9 cellular contexts compared by ENCODE assay signal in the genomic region with DNA sequence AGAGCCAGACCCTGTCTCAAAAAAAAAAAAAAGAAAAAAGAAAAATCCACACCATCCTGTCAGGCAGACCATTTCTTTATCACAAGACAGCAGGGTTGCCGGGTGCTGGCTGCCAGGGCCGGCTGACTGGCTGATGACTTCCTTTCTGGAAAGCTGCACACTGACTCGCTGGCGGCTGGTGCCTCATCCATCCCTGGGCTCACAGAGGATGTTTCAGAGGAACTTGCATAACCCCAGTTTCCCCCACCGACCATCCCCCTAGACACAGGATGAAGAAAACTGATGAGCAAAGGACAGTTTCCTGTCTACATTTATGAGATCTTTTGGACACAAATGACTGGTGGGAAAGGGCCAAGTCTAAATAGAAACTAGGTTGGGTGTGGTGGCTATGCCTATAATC. TPM values are rescaled to one million over a fixed set of nuclear protein-coding genes. Genes with fewer than 3 reads are reported as not detected.
A peak's percentile ranks its signal among the peaks of the same experiment; 100 is the strongest.
DNase-seq lines count a peak whose midpoint lies in the region; ATAC-seq and TF ChIP-seq lines count a peak whose summit lies in the region.
"Had no signal": no experiment of that assay in that cellular context is flagged by ENCODE, and none has a peak within 500 bp of the region (broad histone marks: within the 10 kb centered on the region; RNA-seq: fewer than 3 reads in every experiment).

No MANE protein-coding gene starts in this region.

- 22 to 23% methylated on average over 5 of the region's 5 CpGs for WGBS in upper lobe of left lung, 2 donors

- TF ChIP-seq EP300 in upper lobe of left lung (IDR thresholded peaks at IDR 0.05) = no peak

- H3K27ac Mint-ChIP-seq in activated naive CD4-positive, alpha-beta T cell treated with anti-CD3 and anti-CD28 coated beads, Interleukin-2, amount 50 U/mL, for 72 hours = no peak overlapping the region

- peak; percentile 78 to 92 for ATAC-seq in activated naive CD4-positive, alpha-beta T cell treated with anti-CD3 and anti-CD28 coated beads, Interleukin-2, amount 50 U/mL, for 72 hours
- ATAC-seq in upper lobe of left lung (ENCODE audit: low FRiP score in 2 of 2) (peak; percentile 70 to 85), HG03175 (IDR thresholded peaks at IDR 0.05; ENCODE audit: unreplicated experiment) (no peak)

- H3K36me3 ChIP-seq in upper lobe of left lung = no peaks in the 10 kb centered on the region

- peaks cover 0 to 6% of the 10 kb centered on the region in 2 donors for H3K36me3 Mint-ChIP-seq in activated naive CD4-positive, alpha-beta T cell treated with anti-CD3 and anti-CD28 coated beads, Interleukin-2, amount 50 U/mL, for 72 hours

- no peaks in the 10 kb centered on the region for H3K9me3 ChIP-seq in upper lobe of left lung

- peak in 1 of 4 donors; percentile 31 for TF ChIP-seq POLR2A in upper lobe of left lung (IDR thresholded peaks at IDR 0.05)

- H3K27me3 ChIP-seq in upper lobe of left lung = no peaks in the 10 kb centered on the region

- no peak overlapping the region for H3K4me3 ChIP-seq in upper lobe of left lung

- TF ChIP-seq CTCF in upper lobe of left lung (IDR thresholded peaks at IDR 0.05) = no peak

- H3K9me3 Mint-ChIP-seq in activated naive CD4-positive, alpha-beta T cell treated with anti-CD3 and anti-CD28 coated beads, Interleukin-2, amount 50 U/mL, for 72 hours = no peaks in the 10 kb centered on the region

- H3K4me1 ChIP-seq in upper lobe of left lung = peaks cover 0 to 2% (median 0%) of the 10 kb centered on the region in 4 donors

- DNase-seq in activated naive CD4-positive, alpha-beta T cell treated with anti-CD3 and anti-CD28 coated beads, Interleukin-2, amount 50 U/mL, for 72 hours (ENCODE audit: low spot score in 2 of 2) = no peak
- DNase-seq in activated naive CD4-positive, alpha-beta T cell (lab: John Stamatoyannopoulos, UW) = no peak
- peak; percentile 41 to 48 for DNase-seq in activated T-cell treated with anti-CD3 and anti-CD28 coated beads, Interleukin-2, amount 50 U/mL, for 48 hours
- DNase-seq in islet precursor cell = peak; percentile 54
- DNase-seq in upper lobe of left lung = peak; percentile 55 to 86
- no peak for DNase-seq in NCI-H510A treated with DMSO at 0.1 percent for 48 hours (lab: John Stamatoyannopoulos, UW)
- no peak for DNase-seq in activated CD4-positive, CD25-positive, alpha-beta regulatory T cell (lab: John Stamatoyannopoulos, UW)
- DNase-seq: COR-L47 had no signal

- peak overlapping the region in 3 of 4 donors; percentile 44 to 60 (median 57) for H3K27ac ChIP-seq in upper lobe of left lung

RNA-seq across cellular contexts. Expression of a gene that starts 14.1 kb away (rescaled TPM):
- total RNA-seq in activated naive CD4-positive, alpha-beta T cell treated with anti-CD3 and anti-CD28 coated beads, Interleukin-2, amount 50 U/mL, for 72 hours = 10 to 100 TPM; 13.1 to 17.4 TPM
- 1 to 10 TPM; 2.1 to 9.1 (median 5.2) TPM for total RNA-seq in upper lobe of left lung

RNA-seq across cellular contexts. Expression of a gene that starts 36.0 kb away (rescaled TPM):
- total RNA-seq in activated naive CD4-positive, alpha-beta T cell treated with anti-CD3 and anti-CD28 coated beads, Interleukin-2, amount 50 U/mL, for 72 hours = 10 to 100 TPM; 17.8 to 18.7 TPM
- 10 to 100 TPM in 5 of 6 donors, 1 to 10 TPM in 1; 8.8 to 18.8 (median 15.1) TPM for total RNA-seq in upper lobe of left lung

Comparison
In these comparisons a context has a peak if more than half of its experiments do, and no peak if none do; other contexts are left out.
1. DNase-seq: peak in activated T-cell treated with anti-CD3 and anti-CD28 coated beads, Interleukin-2, amount 50 U/mL, for 48 hours (2 of 2), islet precursor cell (single experiment) and upper lobe of left lung (2 of 2); none in activated naive CD4-positive, alpha-beta T cell treated with anti-CD3 and anti-CD28 coated beads, Interleukin-2, amount 50 U/mL, for 72 hours (0 of 2), activated naive CD4-positive, alpha-beta T cell (0 of 4), NCI-H510A treated with DMSO at 0.1 percent for 48 hours (single experiment) and activated CD4-positive, CD25-positive, alpha-beta regulatory T cell (0 of 4).